Comparison of ENCODE assay signal across 23 cellular contexts in the genomic region with DNA sequence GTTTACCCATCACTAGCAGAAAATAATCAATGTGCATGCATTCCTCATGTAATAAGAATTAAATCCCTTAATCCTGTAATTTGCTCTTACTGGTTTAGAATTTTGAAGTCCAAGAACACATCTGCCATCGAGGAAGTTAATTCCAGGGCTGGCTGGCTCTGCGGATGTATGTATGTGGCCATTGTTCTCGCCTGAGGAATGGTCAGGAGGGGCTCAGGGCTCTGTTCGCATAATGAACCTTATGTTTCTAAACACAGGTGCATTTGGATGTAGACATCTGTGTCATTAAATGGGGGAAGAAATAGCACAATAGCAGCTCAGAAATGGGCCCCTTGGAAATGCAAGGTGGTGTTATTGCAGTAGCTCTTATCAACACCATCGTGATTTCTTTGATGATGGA.
A peak's percentile ranks its signal among the peaks of the same experiment; 100 is the strongest.
DNase-seq lines count a peak whose midpoint lies in the region; ATAC-seq and TF ChIP-seq lines count a peak whose summit lies in the region.
"Had no signal": no experiment of that assay in that cellular context is flagged by ENCODE, and none has a peak within 500 bp of the region (broad histone marks: within the 10 kb centered on the region; RNA-seq: fewer than 3 reads in every experiment).

No MANE protein-coding gene starts in this region.

- no peak overlapping the region for H3K4me3 Mint-ChIP-seq in T-helper 2 cell treated with Interferon-gamma antibody and Interleukin-4, amounts not matched to agents 5 μg/mL and 100 μg/mL, for 36 hours
- H3K4me3 Mint-ChIP-seq: CD14-positive monocyte; CD4-positive, alpha-beta memory T cell; CD4-positive, CD25-positive, alpha-beta regulatory T cell; CD8-positive, alpha-beta memory T cell had no signal

- H3K27ac ChIP-seq in SJCRH30 = peak overlapping the region; percentile 23; the same call in 1 of the 2 replicates
- H3K27ac ChIP-seq: BLaER1 had no signal

- H3K36me3 Mint-ChIP-seq in T-helper 2 cell treated with Interferon-gamma antibody and Interleukin-4, amounts not matched to agents 5 μg/mL and 100 μg/mL, for 36 hours (ENCODE audit: low read depth) = no peaks in the 10 kb centered on the region
- H3K36me3 Mint-ChIP-seq: CD14-positive monocyte; CD4-positive, alpha-beta memory T cell; CD4-positive, CD25-positive, alpha-beta regulatory T cell; CD8-positive, alpha-beta memory T cell had no signal

- H3K4me3 ChIP-seq in SJCRH30 = no peak overlapping the region
- H3K4me3 ChIP-seq: BLaER1, GM12878 had no signal

- no peak overlapping the region for H3K27ac Mint-ChIP-seq in T-helper 2 cell treated with Interferon-gamma antibody and Interleukin-4, amounts not matched to agents 5 μg/mL and 100 μg/mL, for 36 hours
- H3K27ac Mint-ChIP-seq: CD14-positive monocyte; CD4-positive, alpha-beta memory T cell; CD4-positive, CD25-positive, alpha-beta regulatory T cell; CD8-positive, alpha-beta memory T cell had no signal

- H3K4me1 ChIP-seq in SJCRH30 = peaks cover 17% of the 10 kb centered on the region
- H3K4me1 ChIP-seq: BE2C, BLaER1 had no signal

- H3K9me3 Mint-ChIP-seq in T-helper 2 cell treated with Interferon-gamma antibody and Interleukin-4, amounts not matched to agents 5 μg/mL and 100 μg/mL, for 36 hours = peaks cover 4% of the 10 kb centered on the region
- H3K9me3 Mint-ChIP-seq: CD8-positive, alpha-beta memory T cell had no signal

- peak; percentile 51 to 67 for DNase-seq in NCI-H526 (lab: John Stamatoyannopoulos, UW)
- peak; percentile 76 to 89 for DNase-seq in SJCRH30
- no peak for DNase-seq in T-helper 2 cell treated with Interferon-gamma antibody and Interleukin-4, amounts not matched to agents 5 μg/mL and 100 μg/mL, for 36 hours (ENCODE audit: low spot score)
- no peak for DNase-seq in HEK293T (ENCODE audit: extremely low spot score)
- DNase-seq: 8988T; ACHN; BE2C; C1 segment of cervical spinal cord; CD4-positive, alpha-beta memory T cell; CD4-positive, CD25-positive, alpha-beta regulatory T cell; CD8-positive, alpha-beta memory T cell; COR-L47; DMS 273 treated with DMSO at 0.1 percent for 48 hours; DMS153; DMS53; DMS79; DND-41; EL; GDM1 had no signal

- no peaks in the 10 kb centered on the region for H3K27me3 ChIP-seq in SJCRH30
- H3K27me3 ChIP-seq: BE2C, BLaER1 had no signal

- H3K4me1 Mint-ChIP-seq in T-helper 2 cell treated with Interferon-gamma antibody and Interleukin-4, amounts not matched to agents 5 μg/mL and 100 μg/mL, for 36 hours (ENCODE audit: low read depth) = no peaks in the 10 kb centered on the region
- H3K4me1 Mint-ChIP-seq: CD14-positive monocyte; CD4-positive, alpha-beta memory T cell; CD4-positive, CD25-positive, alpha-beta regulatory T cell; CD8-positive, alpha-beta memory T cell had no signal

- POLR2A ChIA-PET in HEK293T (lab: Yijun Ruan, JAX) = no interaction called here

- peaks cover 3% of the 10 kb centered on the region; the same call in 1 of the 2 replicates for H3K9me3 ChIP-seq in SJCRH30 (replicated peaks)
- H3K9me3 ChIP-seq: BE2C, BLaER1 had no signal

- no peaks in the 10 kb centered on the region for H3K36me3 ChIP-seq in SJCRH30
- H3K36me3 ChIP-seq: BE2C, BLaER1 had no signal

- no peak for ATAC-seq in HG02938 (IDR thresholded peaks at IDR 0.05; ENCODE audit: unreplicated experiment)
- ATAC-seq: GM12878 had no signal

- no peaks in the 10 kb centered on the region for H3K27me3 Mint-ChIP-seq in T-helper 2 cell treated with Interferon-gamma antibody and Interleukin-4, amounts not matched to agents 5 μg/mL and 100 μg/mL, for 36 hours (ENCODE audit: low read depth)

- CTCF ChIA-PET in HEK293T (lab: Yijun Ruan, JAX) = interaction anchor here (0.5 kb wide), 1 partner anchor 1285 kb away, joined by 3 read pairs; no protein-coding TSS in a partner anchor

TF ChIP-seq in HEK293T, 16 proteins besides CTCF, POLR2A, EP300 and RAD21:
- TF ChIP-seq LEF1 (IDR thresholded peaks at IDR 0.05; ENCODE audit: borderline replicate concordance) (no peak), SP1 (IDR thresholded peaks at IDR 0.05) (no peak), ELF4 (IDR thresholded peaks at IDR 0.05) (no peak), FOXM1 (IDR thresholded peaks at IDR 0.05; ENCODE audit: borderline replicate concordance) (no peak), HDGF (IDR thresholded peaks at IDR 0.05; ENCODE audit: borderline replicate concordance) (no peak), L3MBTL2 (conservative IDR thresholded peaks at IDR 0.05) (no peak), SUZ12 (IDR thresholded peaks at IDR 0.05) (no peak), ZNF384 (IDR thresholded peaks at IDR 0.05) (no peak), CTBP1 (IDR thresholded peaks at IDR 0.05; ENCODE audit: borderline replicate concordance) (no peak), BHLHE40 (IDR thresholded peaks at IDR 0.05; ENCODE audit: borderline replicate concordance) (no peak), FOXK2 (IDR thresholded peaks at IDR 0.05) (no peak), TARDBP (IDR thresholded peaks at IDR 0.05) (no peak)
- TF ChIP-seq, protein P1, sequence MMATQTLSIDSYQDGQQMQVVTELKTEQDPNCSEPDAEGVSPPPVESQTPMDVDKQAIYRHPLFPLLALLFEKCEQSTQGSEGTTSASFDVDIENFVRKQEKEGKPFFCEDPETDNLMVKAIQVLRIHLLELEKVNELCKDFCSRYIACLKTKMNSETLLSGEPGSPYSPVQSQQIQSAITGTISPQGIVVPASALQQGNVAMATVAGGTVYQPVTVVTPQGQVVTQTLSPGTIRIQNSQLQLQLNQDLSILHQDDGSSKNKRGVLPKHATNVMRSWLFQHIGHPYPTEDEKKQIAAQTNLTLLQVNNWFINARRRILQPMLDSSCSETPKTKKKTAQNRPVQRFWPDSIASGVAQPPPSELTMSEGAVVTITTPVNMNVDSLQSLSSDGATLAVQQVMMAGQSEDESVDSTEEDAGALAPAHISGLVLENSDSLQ (IDR thresholded peaks at IDR 0.05) = no peak

Comparison
In these comparisons a context has a peak if more than half of its experiments do, and no peak if none do; other contexts are left out.
1. DNase-seq: peak in NCI-H526 (2 of 2) and SJCRH30 (2 of 2); none in T-helper 2 cell treated with Interferon-gamma antibody and Interleukin-4, amounts not matched to agents 5 μg/mL and 100 μg/mL, for 36 hours (single experiment) and HEK293T (single experiment).